In genomic region chr10:3756360-3756740, GRCh38 we compare ENCODE assay signal across 1 cellular context.
TF ChIP-seq lines count a peak whose summit lies in the region.

No MANE protein-coding gene starts in this region.

TF ChIP-seq in HCT116, 20 proteins besides CTCF, POLR2A, EP300 and RAD21 (continued from another document):
- TF ChIP-seq ZNF274 (IDR thresholded peaks at IDR 0.05; ENCODE audit: low read depth, low read length) (no peak), SIN3A (IDR thresholded peaks at IDR 0.05; ENCODE audit: low read depth) (no peak), ELF1 (IDR thresholded peaks at IDR 0.05; ENCODE audit: borderline replicate concordance, low read depth) (no peak), EZH2phosphoT487 (IDR thresholded peaks at IDR 0.05; ENCODE audit: borderline replicate concordance) (no peak), JUND (IDR thresholded peaks at IDR 0.05) (no peak), MAX (IDR thresholded peaks at IDR 0.05) (no peak), EGR1 (IDR thresholded peaks at IDR 0.05; ENCODE audit: low read depth) (no peak), FOSL1 (IDR thresholded peaks at IDR 0.05; ENCODE audit: low read depth) (no peak), CEBPB (IDR thresholded peaks at IDR 0.05; ENCODE audit: low read depth) (no peak), SP1 (IDR thresholded peaks at IDR 0.05; ENCODE audit: low read depth) (no peak), SRF (IDR thresholded peaks at IDR 0.05; ENCODE audit: low read depth) (no peak)
- TF ChIP-seq, protein P1, sequence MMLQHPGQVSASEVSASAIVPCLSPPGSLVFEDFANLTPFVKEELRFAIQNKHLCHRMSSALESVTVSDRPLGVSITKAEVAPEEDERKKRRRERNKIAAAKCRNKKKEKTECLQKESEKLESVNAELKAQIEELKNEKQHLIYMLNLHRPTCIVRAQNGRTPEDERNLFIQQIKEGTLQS (IDR thresholded peaks at IDR 0.05), result no peak
